ENCODE assay signal across 14 cellular contexts in the genomic region with DNA sequence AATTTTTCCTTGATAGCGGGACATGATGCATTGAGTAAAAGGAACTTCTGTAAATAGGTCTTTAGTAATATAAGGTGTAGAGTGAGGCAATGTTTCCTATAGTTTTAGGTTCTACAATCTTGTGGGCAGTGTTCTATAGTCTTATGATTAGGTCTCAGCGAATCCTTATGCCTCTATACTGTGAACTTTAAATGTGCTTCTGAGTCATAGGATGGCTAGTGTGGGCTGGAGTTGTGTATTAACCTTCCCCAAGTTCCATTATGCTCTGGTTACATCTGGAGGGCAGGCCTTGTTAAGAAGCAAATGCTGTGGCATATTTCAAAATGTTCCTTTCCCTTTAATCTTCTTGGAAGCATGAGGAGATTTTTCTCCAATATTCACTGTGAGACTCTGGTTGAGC.
DNase-seq lines count a peak whose midpoint lies in the region; ATAC-seq and TF ChIP-seq lines count a peak whose summit lies in the region.
"Had no signal": no experiment of that assay in that cellular context is flagged by ENCODE, and none has a peak within 500 bp of the region (broad histone marks: within the 10 kb centered on the region; RNA-seq: fewer than 3 reads in every experiment).

No MANE protein-coding gene starts in this region.

- BruUV-seq in mammary epithelial cell (replicated peaks; lab: Mats Ljungman, UMichigan) = no TSS peak

- DNase-seq in GM03348 (ENCODE audit: low spot score) = peak; percentile 3
- DNase-seq in NB4 (ENCODE audit: low read depth) = peak; percentile 14
- peak; percentile 24 for DNase-seq in mammary epithelial cell
- no peak for DNase-seq in lower lobe of right lung
- no peak for DNase-seq in left ventricle myocardium inferior
- no peak for DNase-seq in DMS53 treated with DMSO at 0.1 percent for 48 hours (lab: John Stamatoyannopoulos, UW; ENCODE audit: unreplicated experiment)
- DNase-seq in cerebellar nuclear complex (lab: John Stamatoyannopoulos, UW) = no peak
- DNase-seq: activated CD8-positive, alpha-beta memory T cell treated with anti-CD3 and anti-CD28 coated beads, Interleukin-2, amount 50 U/mL, for 4 hours; hippocampal formation; SJCRH30 had no signal

- H3K4me1 ChIP-seq in mammary epithelial cell (ENCODE audit: insufficient read depth, low read length) = no peaks in the 10 kb centered on the region
- H3K4me1 ChIP-seq in lower lobe of right lung = no peaks in the 10 kb centered on the region
- H3K4me1 ChIP-seq in left ventricle myocardium inferior = peaks cover under 1% of the 10 kb centered on the region
- H3K4me1 ChIP-seq: SJCRH30, suprapubic skin had no signal

- H3K4me3 ChIP-seq in NB4 (ENCODE audit: low read depth, low read length) (no peak overlapping the region), mammary epithelial cell (replicated peaks in 1 of 3; ENCODE audit: insufficient read depth in 1 of 3, low read depth in 2 of 3, low read length in 3 of 3) (no peak overlapping the region), lower lobe of right lung (no peak overlapping the region), left ventricle myocardium inferior (no peak overlapping the region)
- H3K4me3 ChIP-seq: SJCRH30, skin epidermis, suprapubic skin had no signal

- no peak overlapping the region for H3K27ac ChIP-seq in mammary epithelial cell (ENCODE audit: insufficient read depth, low read depth, low read length)
- no peak overlapping the region for H3K27ac ChIP-seq in lower lobe of right lung
- no peak overlapping the region for H3K27ac ChIP-seq in left ventricle myocardium inferior (replicated peaks)
- H3K27ac ChIP-seq: C4-2B, SJCRH30, skin epidermis, suprapubic skin had no signal

- H2AFZ ChIP-seq in mammary epithelial cell (ENCODE audit: low read depth, low read length) = no peak overlapping the region

- H3K27me3 ChIP-seq in mammary epithelial cell (ENCODE audit: insufficient read depth, low read length) = no peaks in the 10 kb centered on the region
- H3K27me3 ChIP-seq in lower lobe of right lung (ENCODE audit: low read depth) = no peaks in the 10 kb centered on the region
- H3K27me3 ChIP-seq in left ventricle myocardium inferior (ENCODE audit: low read depth) = no peaks in the 10 kb centered on the region
- H3K27me3 ChIP-seq: SJCRH30, suprapubic skin had no signal

- TF ChIP-seq CTCF in NB4 (IDR thresholded peaks at IDR 0.05; ENCODE audit: low read depth, low read length) = no peak
- no peak for TF ChIP-seq CTCF in mammary epithelial cell (conservative IDR thresholded peaks at IDR 0.05 in 1 of 2, IDR thresholded peaks at IDR 0.05 in 1 of 2; ENCODE audit: extremely low read depth in 1 of 2, insufficient read depth in 1 of 2, low read depth in 1 of 2, low read length in 2 of 2)
- no peak for TF ChIP-seq CTCF in lower lobe of right lung (IDR thresholded peaks at IDR 0.05)
- TF ChIP-seq CTCF in left ventricle myocardium inferior (IDR thresholded peaks at IDR 0.05; ENCODE audit: borderline replicate concordance) = no peak

- CTCF ChIA-PET in mammary epithelial cell (lab: Charles Lee; ENCODE audit: low non-redundant PET) = no interaction called here

- H3K9me3 ChIP-seq in mammary epithelial cell (replicated peaks; ENCODE audit: insufficient read depth, low read length) (no peaks in the 10 kb centered on the region), lower lobe of right lung (no peaks in the 10 kb centered on the region), left ventricle myocardium inferior (replicated peaks) (no peaks in the 10 kb centered on the region)
- H3K9me3 ChIP-seq: SJCRH30, suprapubic skin had no signal

- peak; percentile 19 to 53 for ATAC-seq in lower lobe of right lung
- ATAC-seq in HG03432 (IDR thresholded peaks at IDR 0.05; ENCODE audit: unreplicated experiment) = no peak

- H3K9ac ChIP-seq in mammary epithelial cell (ENCODE audit: insufficient read depth, low read length) = no peak overlapping the region

- no peak overlapping the region for H3K4me2 ChIP-seq in mammary epithelial cell (ENCODE audit: insufficient read depth, low read depth, low read length)

- H3K79me2 ChIP-seq in mammary epithelial cell (ENCODE audit: insufficient read depth, low read length) = peaks cover 60% of the 10 kb centered on the region

- H3K36me3 ChIP-seq in mammary epithelial cell (ENCODE audit: insufficient read depth, low read length) (no peaks in the 10 kb centered on the region), lower lobe of right lung (peaks cover 11% of the 10 kb centered on the region), left ventricle myocardium inferior (no peaks in the 10 kb centered on the region)

- H4K20me1 ChIP-seq in mammary epithelial cell (ENCODE audit: insufficient read depth, low read length) = no peaks in the 10 kb centered on the region

- in situ Hi-C loops in mammary epithelial cell (cut with MboI; ENCODE audit: low sequenced_read_pairs in 2 of 2) = no loop called here

- intact Hi-C loops in mammary epithelial cell (cut with micrococcal nuclease) = no loop called here
- intact Hi-C loops in lower lobe of right lung (cut with DNase I) = no loop called here
- intact Hi-C loops in left ventricle myocardium inferior (cut with micrococcal nuclease) = no loop called here

- 94% methylated on average over 2 of the region's 2 CpGs for WGBS in mammary epithelial cell (ENCODE audit: low coverage, missing lambda C conversion rate)

- dilution Hi-C loops in mammary epithelial cell (cut with HindIII; ENCODE audit: low sequenced_read_pairs) = no loop called here

- TF ChIP-seq POLR2A in NB4 (IDR thresholded peaks at IDR 0.05; ENCODE audit: extremely low read depth, insufficient read length) = no peak

Comparison
In these comparisons a context has a peak if more than half of its experiments do, and no peak if none do; other contexts are left out.
1. DNase-seq: peak in GM03348 (single experiment), NB4 (single experiment) and mammary epithelial cell (single experiment); none in lower lobe of right lung (single experiment), left ventricle myocardium inferior (single experiment), DMS53 treated with DMSO at 0.1 percent for 48 hours (single experiment) and cerebellar nuclear complex (0 of 2).